ENCODE assay signal across 8 cellular contexts in genomic region chr10:45972106-45972812, GRCh38. TPM values are rescaled to one million over a fixed set of nuclear protein-coding genes. Genes with fewer than 3 reads are reported as not detected.
DNase-seq lines count a peak whose midpoint lies in the region; ATAC-seq lines count a peak whose summit lies in the region.
"Not testable (repeated sequence)": the region's sequence is repeated elsewhere in the genome, so short reads cannot be mapped to it uniquely, and the experiment has no call there.

Gene TIMM23, plus strand, starts transcription at chr10:45972489. Its CDS starts 136 bp downstream, at chr10:45972625.

- H3K27ac ChIP-seq in CD4-positive, alpha-beta memory T cell (ENCODE audit: low read depth, low read length) = peak within 1 kb of the TSS; percentile 69
- peak within 1 kb of the TSS; percentile 70 for H3K27ac ChIP-seq in effector memory CD4-positive, alpha-beta T cell (ENCODE audit: insufficient read depth, low read length, poor library complexity, severe bottlenecking)

- H3K27me3 ChIP-seq in CD4-positive, alpha-beta memory T cell (ENCODE audit: insufficient read depth, low read length); effector memory CD4-positive, alpha-beta T cell (replicated peaks; ENCODE audit: control insufficient read depth, insufficient read depth, low read length, poor library complexity, severe bottlenecking): not testable (repeated sequence)

- H3K27me3 Mint-ChIP-seq in CD4-positive, alpha-beta memory T cell = not testable (repeated sequence)

- H3K4me3 ChIP-seq in CD4-positive, alpha-beta memory T cell (ENCODE audit: low read length in 2 of 2) = peak within 1 kb of the TSS; percentile 74 to 93
- peak within 1 kb of the TSS; percentile 64 for H3K4me3 ChIP-seq in effector memory CD4-positive, alpha-beta T cell (ENCODE audit: insufficient read depth, low read depth, low read length, poor library complexity, severe bottlenecking)

- CTCF ChIA-PET in CD4-positive, alpha-beta memory T cell (lab: Charles Lee; ENCODE audit: partially characterized antibody) = not testable (repeated sequence)

- ATAC-seq in GM19463 (IDR thresholded peaks at IDR 0.05; ENCODE audit: unreplicated experiment) = peak; percentile 79

- peaks cover 4 to 22% of the 10 kb centered on the region in 2 donors for H3K36me3 Mint-ChIP-seq in CD4-positive, alpha-beta memory T cell

- peak; percentile 87 to 90 (median 88) for DNase-seq in CD4-positive, alpha-beta memory T cell
- DNase-seq in HPDE6-E6E7 (ENCODE audit: extremely low spot score) (peak; percentile 0), NOMO-1 treated with DMSO at 0.1 percent for 48 hours (lab: John Stamatoyannopoulos, UW; ENCODE audit: unreplicated experiment) (peak; percentile 78), lung microvascular endothelial cell (ENCODE audit: low read depth in 2 of 2) (peak; percentile 85 to 89)
- DNase-seq in activated CD8-positive, alpha-beta memory T cell treated with anti-CD3 and anti-CD28 coated beads for 4 hours (ENCODE audit: low read depth in 2 of 2) = peak; percentile 78 to 81
- DNase-seq in effector memory CD4-positive, alpha-beta T cell = peak; percentile 76 to 85 (median 82)
- DNase-seq in stimulated activated CD4-positive, alpha-beta T cell treated with anti-CD3 and anti-CD28 coated beads, Interleukin-4, amount 100 ng/mL, for 48 hours (ENCODE audit: low read depth in 2 of 2) = peak; percentile 78 to 83

- intact Hi-C loops in CD4-positive, alpha-beta memory T cell (cut with micrococcal nuclease) = not testable (repeated sequence)

- peaks cover 19 to 57% (median 34%) of the 10 kb centered on the region in 4 donors for H3K4me1 Mint-ChIP-seq in CD4-positive, alpha-beta memory T cell

- peak within 1 kb of the TSS; percentile 98 to 100 (median 99) for H3K4me3 Mint-ChIP-seq in CD4-positive, alpha-beta memory T cell

- POLR2A ChIA-PET in CD4-positive, alpha-beta memory T cell (lab: Charles Lee; ENCODE audit: partially characterized antibody) = interaction anchor here (1.0 kb wide), 1 partner anchor 105 kb away, joined by 3 read pairs; no protein-coding TSS in a partner anchor

- peaks cover 24% of the 10 kb centered on the region for H3K4me1 ChIP-seq in CD4-positive, alpha-beta memory T cell (ENCODE audit: insufficient read depth, low read length)
- not testable (repeated sequence) for H3K4me1 ChIP-seq in effector memory CD4-positive, alpha-beta T cell (ENCODE audit: control insufficient read depth, insufficient read depth, low read length, poor library complexity, severe bottlenecking)

- H3K9me3 Mint-ChIP-seq in CD4-positive, alpha-beta memory T cell = not testable (repeated sequence)

- H3K36me3 ChIP-seq in CD4-positive, alpha-beta memory T cell (ENCODE audit: insufficient read depth, low read length); effector memory CD4-positive, alpha-beta T cell (ENCODE audit: control insufficient read depth, insufficient read depth, low read length): not testable (repeated sequence)

- H3K9me3 ChIP-seq in CD4-positive, alpha-beta memory T cell (ENCODE audit: control insufficient read depth in 1 of 2, low read length in 2 of 2); effector memory CD4-positive, alpha-beta T cell (ENCODE audit: control insufficient read depth, low read length): not testable (repeated sequence)

- peak within 1 kb of the TSS; percentile 93 to 97 (median 96) for H3K27ac Mint-ChIP-seq in CD4-positive, alpha-beta memory T cell

RNA-seq across cellular contexts. Expression of gene TIMM23, which starts in this region (rescaled TPM):
- 10 to 100 TPM; 25.0 to 25.5 TPM for total RNA-seq in CD4-positive, alpha-beta memory T cell
- 10 to 100 TPM; 62.8 to 66.6 TPM for polyA plus RNA-seq in CD4-positive, alpha-beta memory T cell
- total RNA-seq in lung microvascular endothelial cell = 52.4 and 56.0 TPM in 2 replicates

Comparison
In these comparisons a context has a peak if more than half of its experiments do, and no peak if none do; other contexts are left out.
1. Peak in every context shown above with its lines: DNase-seq, ATAC-seq, H3K4me3 ChIP-seq and H3K27ac ChIP-seq.
2. DNase-seq: peak in every context shown above with its lines; median percentile 88 in CD4-positive, alpha-beta memory T cell; 87 in lung microvascular endothelial cell; 82 in effector memory CD4-positive, alpha-beta T cell; 80 in stimulated activated CD4-positive, alpha-beta T cell treated with anti-CD3 and anti-CD28 coated beads, Interleukin-4, amount 100 ng/mL, for 48 hours; 80 in activated CD8-positive, alpha-beta memory T cell treated with anti-CD3 and anti-CD28 coated beads for 4 hours; 78 in NOMO-1 treated with DMSO at 0.1 percent for 48 hours; 0 in HPDE6-E6E7.